22 cellular contexts compared by ENCODE assay signal in the genomic region with DNA sequence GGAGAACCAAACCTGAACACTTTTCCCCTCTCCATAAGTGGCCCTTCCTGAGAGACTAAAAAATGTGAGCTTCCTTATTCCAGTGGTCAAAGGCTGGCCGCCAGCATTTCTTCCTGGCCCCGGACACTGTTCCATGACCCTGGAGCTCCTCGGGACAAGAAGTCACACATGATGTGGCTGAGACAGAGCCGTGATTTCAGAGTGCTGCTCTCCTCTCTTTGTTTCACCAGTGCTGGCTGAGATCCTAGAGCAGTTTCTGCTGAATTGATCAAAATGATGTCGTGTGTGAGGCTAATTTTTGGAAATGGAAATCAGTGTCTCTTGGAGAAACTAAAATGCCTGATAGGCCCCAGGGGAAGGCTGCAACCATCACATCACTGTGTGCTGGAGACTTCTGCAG.
DNase-seq lines count a peak whose midpoint lies in the region; ATAC-seq, FAIRE-seq and TF ChIP-seq lines count a peak whose summit lies in the region.
"Had no signal": no experiment of that assay in that cellular context is flagged by ENCODE, and none has a peak within 500 bp of the region (broad histone marks: within the 10 kb centered on the region; RNA-seq: fewer than 3 reads in every experiment).

No MANE protein-coding gene starts in this region.

- intact Hi-C loops in CD4-positive, alpha-beta T cell (cut with DNase I, micrococcal nuclease): no loop called here
- intact Hi-C loops in body of pancreas (cut with DNase I): no loop called here
- intact Hi-C loops in kidney (cut with DNase I): no loop called here
- intact Hi-C loops in posterior vena cava (cut with DNase I): loop anchor here in 1 of 2 donors (10.0 kb wide), 1 partner anchor 106 kb away; a partner anchor contains a TSS

- ATAC-seq in CD4-positive, alpha-beta T cell (ENCODE audit: poor library complexity): no peak
- ATAC-seq in body of pancreas: peak; percentile 22
- no peak for ATAC-seq in GM18498 (IDR thresholded peaks at IDR 0.05; ENCODE audit: unreplicated experiment)
- ATAC-seq in HG02938 (IDR thresholded peaks at IDR 0.05; ENCODE audit: unreplicated experiment): no peak
- ATAC-seq: natural killer cell had no signal

- peak overlapping the region; percentile 12 for H3K4me3 Mint-ChIP-seq in CD4-positive, alpha-beta T cell
- H3K4me3 Mint-ChIP-seq: natural killer cell; stimulated activated naive CD8-positive, alpha-beta T cell treated with anti-CD3 and anti-CD28 coated beads, Interleukin-15, Interleukin-2, amounts not matched to agents 100 ng/mL and 50 ng/mL, for 24 hours had no signal

- 68 to 75% methylated on average over 5 of the region's 5 CpGs for WGBS in body of pancreas, 2 donors

- no peaks in the 10 kb centered on the region for H3K36me3 Mint-ChIP-seq in CD4-positive, alpha-beta T cell (ENCODE audit: low read depth)
- H3K36me3 Mint-ChIP-seq: natural killer cell had no signal

- no peak overlapping the region for H3K27ac ChIP-seq in CD4-positive, alpha-beta T cell (ENCODE audit: low read depth, low read length)
- H3K27ac ChIP-seq in body of pancreas (no peak overlapping the region), kidney (ENCODE audit: low read depth in 2 of 2, low read length in 2 of 2) (no peak overlapping the region)
- H3K27ac ChIP-seq: colonic mucosa, vagina had no signal

- peak overlapping the region; percentile 74 for H3K27ac Mint-ChIP-seq in CD4-positive, alpha-beta T cell
- H3K27ac Mint-ChIP-seq: natural killer cell; stimulated activated naive CD8-positive, alpha-beta T cell treated with anti-CD3 and anti-CD28 coated beads, Interleukin-15, Interleukin-2, amounts not matched to agents 100 ng/mL and 50 ng/mL, for 24 hours had no signal

- no peak for DNase-seq in CD4-positive, alpha-beta T cell
- DNase-seq in body of pancreas (peak in 1 of 4 donors; percentile 32), kidney (peak; percentile 68), posterior vena cava (ENCODE audit: low spot score) (peak; percentile 83), NCI-H524 treated with DMSO at 0.1 percent for 48 hours (lab: John Stamatoyannopoulos, UW) (no peak)
- DNase-seq in effector CD4-positive, alpha-beta T cell: no peak
- DNase-seq: activated CD4-positive, alpha-beta T cell treated with anti-CD3 and anti-CD28 coated beads for 4 hours; activated gamma-delta T cell treated with Interleukin-2 at 50 U/mL for 16 hours; colonic mucosa; H7; MG63; natural killer cell; NCI-H1694; NCI-H345 had no signal

- no peaks in the 10 kb centered on the region for H3K27me3 ChIP-seq in CD4-positive, alpha-beta T cell (ENCODE audit: control insufficient read depth, insufficient read depth, low read length)
- no peaks in the 10 kb centered on the region for H3K27me3 ChIP-seq in body of pancreas
- H3K27me3 ChIP-seq: colonic mucosa, MG63, vagina had no signal

- TF ChIP-seq CTCF in CD4-positive, alpha-beta T cell (IDR thresholded peaks at IDR 0.05): no peak
- TF ChIP-seq CTCF in body of pancreas (IDR thresholded peaks at IDR 0.05): no peak
- no peak for TF ChIP-seq CTCF in kidney (IDR thresholded peaks at IDR 0.05; ENCODE audit: borderline replicate concordance, extremely low read depth, insufficient read depth)

- peaks cover 96% of the 10 kb centered on the region for H3K4me1 Mint-ChIP-seq in CD4-positive, alpha-beta T cell (ENCODE audit: low read depth)

- CTCF ChIA-PET in CD4-positive, alpha-beta T cell (lab: Charles Lee): interaction anchor here (1.2 kb wide), 1 partner anchor 107 kb away, joined by 3 read pairs; a partner anchor contains a TSS

- no peak for FAIRE-seq in kidney (lab: Jason Lieb, UNC)
- FAIRE-seq: astrocyte, endothelial cell of umbilical vein, TTC549 had no signal

- no peaks in the 10 kb centered on the region for H3K9me3 Mint-ChIP-seq in CD4-positive, alpha-beta T cell
- H3K9me3 Mint-ChIP-seq: natural killer cell had no signal

- no peaks in the 10 kb centered on the region for H3K9me3 ChIP-seq in CD4-positive, alpha-beta T cell (ENCODE audit: control insufficient read depth, low read length)
- no peaks in the 10 kb centered on the region for H3K9me3 ChIP-seq in body of pancreas
- no peaks in the 10 kb centered on the region for H3K9me3 ChIP-seq in kidney (ENCODE audit: control insufficient read depth in 1 of 2, low read length in 2 of 2)
- H3K9me3 ChIP-seq: colonic mucosa, MG63, vagina had no signal

- TF ChIP-seq POLR2A in body of pancreas (IDR thresholded peaks at IDR 0.05): no peak

- no peaks in the 10 kb centered on the region for H3K36me3 ChIP-seq in body of pancreas (replicated peaks in 1 of 2; ENCODE audit: insufficient read depth in 1 of 2, low read depth in 2 of 2)
- no peaks in the 10 kb centered on the region for H3K36me3 ChIP-seq in kidney (ENCODE audit: control insufficient read depth in 1 of 2, insufficient read depth in 2 of 2, low read length in 2 of 2)
- H3K36me3 ChIP-seq: colonic mucosa, MG63, vagina had no signal

- H3K4me1 ChIP-seq in body of pancreas (peaks cover 5% of the 10 kb centered on the region), kidney (ENCODE audit: control insufficient read depth in 1 of 2, insufficient read depth in 1 of 2, low read depth in 1 of 2, low read length in 2 of 2) (peaks cover 0 to 3% of the 10 kb centered on the region in 2 donors)
- H3K4me1 ChIP-seq: colonic mucosa had no signal

- no peak overlapping the region for H3K4me3 ChIP-seq in body of pancreas
- H3K4me3 ChIP-seq in kidney (ENCODE audit: low read length in 2 of 2): no peak overlapping the region
- H3K4me3 ChIP-seq: colonic mucosa, lung, MG63, vagina had no signal

- POLR2A ChIA-PET in CD4-positive, alpha-beta T cell (lab: Charles Lee): interaction anchor here (0.9 to 4.8 kb wide), 2 partner anchors 8 to 9 kb away, joined by 4 to 62 read pairs; no protein-coding TSS in a partner anchor

- H3K9ac ChIP-seq in kidney (ENCODE audit: low read length in 2 of 2): no peak overlapping the region

- H3K27me3 Mint-ChIP-seq in CD4-positive, alpha-beta T cell: no peaks in the 10 kb centered on the region
- H3K27me3 Mint-ChIP-seq: stimulated activated naive CD8-positive, alpha-beta T cell treated with anti-CD3 and anti-CD28 coated beads, Interleukin-15, Interleukin-2, amounts not matched to agents 100 ng/mL and 50 ng/mL, for 24 hours had no signal

Comparison
In these comparisons a context has a peak if more than half of its experiments do, and no peak if none do; other contexts are left out.
1. DNase-seq: peak in kidney (single experiment) and posterior vena cava (single experiment); none in CD4-positive, alpha-beta T cell (0 of 10), effector CD4-positive, alpha-beta T cell (single experiment) and NCI-H524 treated with DMSO at 0.1 percent for 48 hours (single experiment).